21 cellular contexts compared by ENCODE assay signal in the genomic region with DNA sequence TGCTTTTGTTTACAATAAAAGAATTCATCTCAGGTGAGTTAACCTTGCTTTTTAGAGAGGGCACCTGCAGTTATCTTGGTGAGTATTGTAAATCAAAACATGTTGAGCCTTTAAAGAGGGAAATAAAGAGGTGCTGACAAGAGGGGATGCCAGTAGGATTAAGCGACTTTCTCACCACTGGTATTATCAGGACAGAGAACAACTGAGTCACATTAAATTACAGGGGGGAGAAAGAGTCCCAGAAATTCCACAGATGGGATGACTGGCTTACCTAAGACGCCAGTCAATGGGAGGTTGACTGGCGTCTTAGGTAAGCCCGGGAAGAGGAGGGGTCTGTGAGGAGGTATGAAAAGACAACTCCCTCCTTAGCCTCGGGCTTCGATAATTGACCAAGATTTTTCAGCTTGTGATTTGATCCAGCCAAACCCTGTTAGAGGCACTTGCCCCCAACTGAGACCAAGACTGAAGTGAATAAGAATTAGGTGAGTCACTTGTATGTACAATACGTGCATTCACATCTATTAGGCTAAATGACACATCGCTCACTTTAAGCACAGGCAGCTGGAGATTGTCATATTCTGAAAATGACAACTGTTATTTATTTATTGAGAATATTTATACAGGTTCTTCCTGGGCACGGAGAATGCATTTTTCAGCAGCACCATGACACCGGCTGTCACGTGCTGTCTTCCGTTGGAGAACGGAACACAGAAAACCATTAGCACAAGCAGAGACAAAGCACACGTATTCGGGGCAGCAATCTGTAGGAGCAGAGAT.
DNase-seq lines count a peak whose midpoint lies in the region; ATAC-seq and TF ChIP-seq lines count a peak whose summit lies in the region.
"Had no signal": no experiment of that assay in that cellular context is flagged by ENCODE, and none has a peak within 500 bp of the region (broad histone marks: within the 10 kb centered on the region; RNA-seq: fewer than 3 reads in every experiment).

No MANE protein-coding gene starts in this region.

- no peaks in the 10 kb centered on the region for H3K27me3 Mint-ChIP-seq in activated naive CD4-positive, alpha-beta T cell treated with anti-CD3 and anti-CD28 coated beads, Interleukin-2, amount 10 ng/mL, durations not matched to agents 7 days and 5 days

- ATAC-seq in GM18907 (IDR thresholded peaks at IDR 0.05; ENCODE audit: unreplicated experiment), result no peak
- ATAC-seq in GM19328 (IDR thresholded peaks at IDR 0.05; ENCODE audit: unreplicated experiment), result no peak
- ATAC-seq: A549; activated T-helper 17 cell treated with anti-CD3 and anti-CD28 coated beads, Interleukin-2, amount 50 U/mL, for 72 hours; upper lobe of right lung had no signal

- no peaks in the 10 kb centered on the region for H3K4me1 Mint-ChIP-seq in activated naive CD4-positive, alpha-beta T cell treated with anti-CD3 and anti-CD28 coated beads, Interleukin-2, amount 10 ng/mL, durations not matched to agents 7 days and 5 days
- H3K4me1 Mint-ChIP-seq: activated T-helper 17 cell treated with anti-CD3 and anti-CD28 coated beads, Interleukin-2, amount 50 U/mL, for 72 hours had no signal

- no TSS peak for BruUV-seq in A673 (replicated peaks; lab: Mats Ljungman, UMichigan)

- TF ChIP-seq CTCF in A673 (conservative IDR thresholded peaks at IDR 0.05; ENCODE audit: low read depth, low read length), result no peak

- CTCF ChIA-PET in A673 (lab: Charles Lee), result no interaction called here
- CTCF ChIA-PET in activated naive CD4-positive, alpha-beta T cell treated with anti-CD3 and anti-CD28 coated beads, Interleukin-2, amount 10 ng/mL, durations not matched to agents 7 days and 5 days (lab: Charles Lee), result no interaction called here

- H3K27me3 ChIP-seq in A673 (replicated peaks; ENCODE audit: insufficient read depth, low read depth, low read length, poor library complexity) (no peaks in the 10 kb centered on the region), HUES64 (ENCODE audit: insufficient read depth, low read length) (no peaks in the 10 kb centered on the region), iPS-15b (ENCODE audit: control insufficient read depth, insufficient read depth, low read length) (no peaks in the 10 kb centered on the region)
- H3K27me3 ChIP-seq: upper lobe of right lung had no signal

- H3K9me3 Mint-ChIP-seq in activated naive CD4-positive, alpha-beta T cell treated with anti-CD3 and anti-CD28 coated beads, Interleukin-2, amount 10 ng/mL, durations not matched to agents 7 days and 5 days, result no peaks in the 10 kb centered on the region
- H3K9me3 Mint-ChIP-seq: nephron had no signal

- no peaks in the 10 kb centered on the region for H3K36me3 Mint-ChIP-seq in activated naive CD4-positive, alpha-beta T cell treated with anti-CD3 and anti-CD28 coated beads, Interleukin-2, amount 10 ng/mL, durations not matched to agents 7 days and 5 days

- H3K27ac Mint-ChIP-seq in activated naive CD4-positive, alpha-beta T cell treated with anti-CD3 and anti-CD28 coated beads, Interleukin-2, amount 10 ng/mL, durations not matched to agents 7 days and 5 days, result no peak overlapping the region
- H3K27ac Mint-ChIP-seq: activated T-helper 17 cell treated with anti-CD3 and anti-CD28 coated beads, Interleukin-2, amount 50 U/mL, for 72 hours; nephron had no signal

- no peaks in the 10 kb centered on the region for H3K36me3 ChIP-seq in A673 (ENCODE audit: insufficient read depth, low read length, poor library complexity, severe bottlenecking)
- no peaks in the 10 kb centered on the region for H3K36me3 ChIP-seq in HUES64 (ENCODE audit: insufficient read depth, low read length)
- H3K36me3 ChIP-seq in iPS-15b (ENCODE audit: control insufficient read depth, insufficient read depth, low read length), result no peaks in the 10 kb centered on the region
- H3K36me3 ChIP-seq: upper lobe of right lung had no signal

- no peak overlapping the region for H3K4me3 Mint-ChIP-seq in activated naive CD4-positive, alpha-beta T cell treated with anti-CD3 and anti-CD28 coated beads, Interleukin-2, amount 10 ng/mL, durations not matched to agents 7 days and 5 days
- H3K4me3 Mint-ChIP-seq: activated T-helper 17 cell treated with anti-CD3 and anti-CD28 coated beads, Interleukin-2, amount 50 U/mL, for 72 hours; nephron had no signal

- H3K9me3 ChIP-seq in A673 (ENCODE audit: low read depth, low read length, poor library complexity, severe bottlenecking) (no peaks in the 10 kb centered on the region), HUES64 (ENCODE audit: insufficient read depth, low read depth, low read length) (no peaks in the 10 kb centered on the region), iPS-15b (ENCODE audit: control insufficient read depth, insufficient read depth, low read length) (no peaks in the 10 kb centered on the region)
- H3K9me3 ChIP-seq: A549, upper lobe of right lung had no signal

- H3K4me1 ChIP-seq in A673 (ENCODE audit: insufficient read depth, low read length, poor library complexity, severe bottlenecking) (peaks cover 2% of the 10 kb centered on the region), HUES64 (ENCODE audit: insufficient read depth, low read length) (peaks cover 74% of the 10 kb centered on the region), iPS-15b (ENCODE audit: control insufficient read depth, insufficient read depth, low read length) (peaks cover 42% of the 10 kb centered on the region)
- H3K4me1 ChIP-seq: A549, upper lobe of right lung had no signal

- DNase-seq in A673 (ENCODE audit: low spot score) (peak; percentile 48), NCI-H748 treated with DMSO at 0.1 percent for 48 hours (lab: John Stamatoyannopoulos, UW) (peak; percentile 86)
- no peak for DNase-seq in stimulated activated CD4-positive, alpha-beta T cell treated with anti-CD3 and anti-CD28 coated beads, Interleukin-4, amount 100 ng/mL, for 24 hours
- DNase-seq in activated naive CD4-positive, alpha-beta T cell treated with anti-CD3 and anti-CD28 coated beads, Interleukin-2, amount 10 ng/mL, durations not matched to agents 7 days and 5 days, result no peak
- DNase-seq: activated CD8-positive, alpha-beta memory T cell treated with anti-CD3 and anti-CD28 coated beads for 24 hours; amygdala; cerebellar nuclear complex; KG1; NCI-H1092 treated with DMSO at 0.1 percent for 48 hours; NCI-H510A treated with DMSO at 0.1 percent for 48 hours; RPMI8226; stimulated activated naive CD4-positive, alpha-beta T cell treated with Interleukin-2 at 50 U/mL for 16 hours; upper lobe of right lung had no signal

- WGBS in HUES64, result 24% methylated on average over 13 of the region's 15 CpGs

- H3K4me3 ChIP-seq in A673 (ENCODE audit: low read depth, low read length, poor library complexity, severe bottlenecking) (no peak overlapping the region), HUES64 (ENCODE audit: low read length) (peak overlapping the region; percentile 39), iPS-15b (ENCODE audit: low read depth, low read length) (peak overlapping the region; percentile 27)
- H3K4me3 ChIP-seq: A549, upper lobe of right lung had no signal

- intact Hi-C loops in A673 (cut with micrococcal nuclease; ENCODE audit: unreplicated experiment), result no loop called here

- H3K27ac ChIP-seq in A673 (ENCODE audit: low read depth, low read length, poor library complexity, severe bottlenecking), result no peak overlapping the region
- H3K27ac ChIP-seq in HUES64 (ENCODE audit: low read depth, low read length), result peak overlapping the region; percentile 93
- H3K27ac ChIP-seq: A549, C4-2B, upper lobe of right lung had no signal

- H3K9ac ChIP-seq in HUES64 (ENCODE audit: low read depth, low read length), result peak overlapping the region; percentile 52
- H3K9ac ChIP-seq in iPS-15b (ENCODE audit: low read depth, low read length), result no peak overlapping the region

- POLR2A ChIA-PET in A673 (lab: Charles Lee; ENCODE audit: low non-redundant PET), result no interaction called here

Comparison
In these comparisons a context has a peak if more than half of its experiments do, and no peak if none do; other contexts are left out.
1. DNase-seq: peak in A673 (single experiment) and NCI-H748 treated with DMSO at 0.1 percent for 48 hours (single experiment); none in stimulated activated CD4-positive, alpha-beta T cell treated with anti-CD3 and anti-CD28 coated beads, Interleukin-4, amount 100 ng/mL, for 24 hours (single experiment) and activated naive CD4-positive, alpha-beta T cell treated with anti-CD3 and anti-CD28 coated beads, Interleukin-2, amount 10 ng/mL, durations not matched to agents 7 days and 5 days (single experiment).